ENCODE assay signal across 14 cellular contexts in genomic region chr12:16609140-16609539, GRCh38. TPM values are rescaled to one million over a fixed set of nuclear protein-coding genes. Genes with fewer than 3 reads are reported as not detected.
DNase-seq lines count a peak whose midpoint lies in the region; ATAC-seq and TF ChIP-seq lines count a peak whose summit lies in the region.
"Had no signal": no experiment of that assay in that cellular context is flagged by ENCODE, and none has a peak within 500 bp of the region (broad histone marks: within the 10 kb centered on the region; RNA-seq: fewer than 3 reads in every experiment).

No MANE protein-coding gene starts in this region.

- H3K27ac ChIP-seq in AG04450 (ENCODE audit: low read depth, low read length) (no peak overlapping the region), coronary artery (peak overlapping the region in 1 of 2 donors; percentile 55)

- H3K4me1 Mint-ChIP-seq in HFFc6 (ENCODE audit: low read depth) (peaks cover 73% of the 10 kb centered on the region), neural crest cell (peaks cover 63% of the 10 kb centered on the region)
- no peaks in the 10 kb centered on the region for H3K4me1 Mint-ChIP-seq in activated CD4-positive, alpha-beta T cell treated with anti-CD3 and anti-CD28 coated beads for 36 hours
- H3K4me1 Mint-ChIP-seq: memory B cell had no signal

- H3K9me3 Mint-ChIP-seq in HFFc6 (no peaks in the 10 kb centered on the region), neural crest cell (no peaks in the 10 kb centered on the region)
- H3K9me3 Mint-ChIP-seq in activated CD4-positive, alpha-beta T cell treated with anti-CD3 and anti-CD28 coated beads for 36 hours (ENCODE audit: low read depth) = peaks cover 3% of the 10 kb centered on the region
- H3K9me3 Mint-ChIP-seq: memory B cell had no signal

- CTCF ChIA-PET in AG04450 (lab: Charles Lee) = no interaction called here
- CTCF ChIA-PET in activated CD4-positive, alpha-beta T cell treated with anti-CD3 and anti-CD28 coated beads for 36 hours (lab: Charles Lee) = no interaction called here

- H3K4me3 ChIP-seq in AG04450 (ENCODE audit: low read depth, low read length) (peak overlapping the region; percentile 45), coronary artery (peak overlapping the region; percentile 57)

- peaks cover 4% of the 10 kb centered on the region for H3K27me3 ChIP-seq in AG04450 (ENCODE audit: control insufficient read depth, insufficient read depth, low read length)

- H3K36me3 Mint-ChIP-seq in HFFc6 (ENCODE audit: low read depth) (no peaks in the 10 kb centered on the region), neural crest cell (ENCODE audit: low read depth) (no peaks in the 10 kb centered on the region)
- peaks cover 2% of the 10 kb centered on the region for H3K36me3 Mint-ChIP-seq in activated CD4-positive, alpha-beta T cell treated with anti-CD3 and anti-CD28 coated beads for 36 hours (ENCODE audit: low read depth)
- H3K36me3 Mint-ChIP-seq: memory B cell had no signal

- no peaks in the 10 kb centered on the region for H3K9me3 ChIP-seq in AG04450 (ENCODE audit: control insufficient read depth, insufficient read depth, low read length)

- H3K27ac Mint-ChIP-seq in HFFc6 = no peak overlapping the region
- peak overlapping the region; percentile 14 for H3K27ac Mint-ChIP-seq in neural crest cell (ENCODE audit: unreplicated experiment)
- H3K27ac Mint-ChIP-seq in activated CD4-positive, alpha-beta T cell treated with anti-CD3 and anti-CD28 coated beads for 36 hours = no peak overlapping the region
- H3K27ac Mint-ChIP-seq: memory B cell had no signal

- TF ChIP-seq CTCF in AG04450 (IDR thresholded peaks at IDR 0.05; ENCODE audit: low read depth, low read length) = no peak
- no peak for TF ChIP-seq CTCF in HFFc6 (IDR thresholded peaks at IDR 0.05)
- no peak for TF ChIP-seq CTCF in coronary artery (IDR thresholded peaks at IDR 0.05)
- no peak for TF ChIP-seq CTCF in neural crest cell (conservative IDR thresholded peaks at IDR 0.05)

- H3K27me3 Mint-ChIP-seq in HFFc6 (ENCODE audit: insufficient read depth) = peaks cover 9% of the 10 kb centered on the region
- peaks cover 36% of the 10 kb centered on the region for H3K27me3 Mint-ChIP-seq in neural crest cell (ENCODE audit: low read depth)
- peaks cover 41% of the 10 kb centered on the region for H3K27me3 Mint-ChIP-seq in activated CD4-positive, alpha-beta T cell treated with anti-CD3 and anti-CD28 coated beads for 36 hours

- POLR2A ChIA-PET in AG04450 (lab: Yijun Ruan, JAX) = no interaction called here
- POLR2A ChIA-PET in activated CD4-positive, alpha-beta T cell treated with anti-CD3 and anti-CD28 coated beads for 36 hours (lab: Charles Lee) = no interaction called here

- intact Hi-C loops in activated CD4-positive, alpha-beta T cell treated with anti-CD3 and anti-CD28 coated beads for 36 hours (cut with DNase I, micrococcal nuclease) = no loop called here

- H3K4me3 Mint-ChIP-seq in HFFc6 (peak overlapping the region; percentile 85), neural crest cell (peak overlapping the region; percentile 75)
- H3K4me3 Mint-ChIP-seq in activated CD4-positive, alpha-beta T cell treated with anti-CD3 and anti-CD28 coated beads for 36 hours = no peak overlapping the region
- H3K4me3 Mint-ChIP-seq: memory B cell had no signal

- ATAC-seq in activated CD4-positive, alpha-beta T cell treated with anti-CD3 and anti-CD28 coated beads for 36 hours = no peak
- no peak for ATAC-seq in GM19023 (IDR thresholded peaks at IDR 0.05; ENCODE audit: unreplicated experiment)

- no peak for DNase-seq in AG04450 (ENCODE audit: low read depth, low spot score)
- DNase-seq in HFFc6 = no peak
- no peak for DNase-seq in coronary artery (ENCODE audit: low spot score)
- no peak for DNase-seq in neural crest cell (ENCODE audit: low read depth, low spot score)
- no peak for DNase-seq in activated CD4-positive, alpha-beta T cell treated with anti-CD3 and anti-CD28 coated beads for 36 hours
- no peak for DNase-seq in mesenteric fat pad (ENCODE audit: low spot score)
- DNase-seq in activated CD4-positive, alpha-beta T cell treated with anti-CD3 and anti-CD28 coated beads for 48 hours = no peak
- DNase-seq: activated effector memory CD4-positive, alpha-beta T cell treated with anti-CD3 and anti-CD28 coated beads, Interleukin-2, amount 50 U/mL, for 16 hours; GOT3; stimulated activated CD4-positive, alpha-beta T cell treated with anti-CD3 and anti-CD28 coated beads, Interleukin-1b, Interleukin-23, amount 100 ng/mL, for 48 hours had no signal

RNA-seq across cellular contexts. Expression of gene LMO3, which starts 3.2 kb away (rescaled TPM):
- 1.0 and 2.0 TPM in 2 replicates for polyA plus RNA-seq in AG04450 (2011; rRNA removed)
- polyA minus RNA-seq in AG04450 (2011; rRNA and poly(A)+ RNA removed) = 0.69 and 3.3 TPM in 2 replicates
- total RNA-seq in HFFc6 (2021; fragmentation: NEBNext Ultra II Directional; extraction: Animal tissue kit (Norgen Biotek cat#: 25700)) = under 1 TPM; 0.12 to 0.60 (median 0.34) TPM
- total RNA-seq in neural crest cell (26.5 and 34.1 TPM in 2 replicates), mesenteric fat pad (61.2 TPM)
- not detected for total RNA-seq in activated CD4-positive, alpha-beta T cell treated with anti-CD3 and anti-CD28 coated beads for 36 hours
- total RNA-seq: endothelial cell of umbilical vein, NCI-H460 had no signal
- polyA plus RNA-seq: endothelial cell of umbilical vein had no signal

Comparison
In these comparisons a context has a peak if more than half of its experiments do, and no peak if none do; other contexts are left out.
1. RNA of gene LMO3, which starts 3.2 kb away (total RNA-seq): 61.2 TPM in mesenteric fat pad (single experiment) and 26.5 to 34.1 TPM in neural crest cell; 0.12 to 0.60 TPM in HFFc6 and not detected in activated CD4-positive, alpha-beta T cell treated with anti-CD3 and anti-CD28 coated beads for 36 hours; every median in the first group is over 10 times any median in the second.